Comparison of ENCODE assay signal across 1 cellular context in genomic region chr12:7265251-7265650, GRCh38.
TF ChIP-seq lines count a peak whose summit lies in the region.

No MANE protein-coding gene starts in this region.

TF ChIP-seq in GM23338, 12 proteins besides CTCF, POLR2A, EP300 and RAD21 (continued from another document):
- TF ChIP-seq ZNF462 (CRISPR knock-in tag; IDR thresholded peaks at IDR 0.05) (no peak), STAT1 (IDR thresholded peaks at IDR 0.05; ENCODE audit: unreplicated experiment) (no peak), EZH2phosphoT487 (IDR thresholded peaks at IDR 0.05; ENCODE audit: unreplicated experiment) (no peak), POLR2AphosphoS5 (IDR thresholded peaks at IDR 0.05; ENCODE audit: low read depth) (no peak), JUNB (IDR thresholded peaks at IDR 0.05; ENCODE audit: unreplicated experiment) (no peak), CREB1 (CRISPR knock-in tag; IDR thresholded peaks at IDR 0.05; ENCODE audit: low read depth) (no peak), ETS1 (IDR thresholded peaks at IDR 0.05) (no peak)
